7 cellular contexts compared by ENCODE assay signal in the genomic region with DNA sequence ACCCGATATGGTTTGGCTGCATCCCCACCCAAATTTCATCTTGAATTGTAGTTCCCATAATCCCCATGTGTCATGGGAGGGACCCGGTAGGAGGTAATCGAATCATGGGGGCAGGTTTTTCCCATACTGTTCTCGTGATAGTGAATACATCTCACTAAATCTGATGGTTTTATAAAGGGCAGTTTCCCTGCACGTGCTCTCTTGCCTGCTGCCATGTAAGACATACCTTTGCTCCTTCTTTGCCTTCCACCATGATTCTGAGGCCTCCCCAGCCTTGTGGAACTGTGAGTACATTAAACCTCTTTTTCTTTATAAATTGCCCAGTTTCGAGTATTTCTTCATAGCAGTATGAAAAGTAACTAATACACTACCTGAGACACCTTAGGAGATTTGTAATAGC. TPM values are rescaled to one million over a fixed set of nuclear protein-coding genes. Genes with fewer than 3 reads are reported as not detected.
"Had no signal": no experiment of that assay in that cellular context is flagged by ENCODE, and none has a peak within 500 bp of the region (broad histone marks: within the 10 kb centered on the region; RNA-seq: fewer than 3 reads in every experiment).

No MANE protein-coding gene starts in this region.

RNA-seq across cellular contexts. Expression of gene CLEC18C, which starts 32.8 kb away (rescaled TPM):
- total RNA-seq: chondrocyte, endothelial cell of umbilical vein, gastroesophageal sphincter, left ventricle myocardium superior, mesenteric fat pad, mesothelial cell of epicardium had no signal
- polyA plus RNA-seq: endothelial cell of umbilical vein, keratinocyte had no signal
